Comparison of ENCODE assay signal across 9 cellular contexts in genomic region chr19:45728683-45729082, GRCh38. TPM values are rescaled to one million over a fixed set of nuclear protein-coding genes. Genes with fewer than 3 reads are reported as not detected.
DNase-seq lines count a peak whose midpoint lies in the region; ATAC-seq and TF ChIP-seq lines count a peak whose summit lies in the region.
"Not testable (repeated sequence)": the region's sequence is repeated elsewhere in the genome, so short reads cannot be mapped to it uniquely, and the experiment has no call there.
"Had no signal": no experiment of that assay in that cellular context is flagged by ENCODE, and none has a peak within 500 bp of the region (broad histone marks: within the 10 kb centered on the region; RNA-seq: fewer than 3 reads in every experiment).

No MANE protein-coding gene starts in this region.

- H4K20me1 ChIP-seq in BLaER1 treated with 17β-estradiol and CSF1 and Interleukin-3, amounts not matched to agents 10 nM and 100 nM, result peaks cover 21 to 64% (median 47%) of the 10 kb centered on the region in 11 experiments; a peak in 19 of 22 replicates
- H4K20me1 ChIP-seq in IMR-90 (ENCODE audit: insufficient read depth, low read length), result not testable (repeated sequence)

- BruUV-seq in IMR-90 (replicated peaks; lab: Mats Ljungman, UMichigan), result not testable (repeated sequence)

- H3K23ac ChIP-seq in IMR-90 (ENCODE audit: low read depth, low read length); trophoblast cell (ENCODE audit: low read length): not testable (repeated sequence)

- not testable (repeated sequence) for TF ChIP-seq RAD21 in IMR-90 (IDR thresholded peaks at IDR 0.05; ENCODE audit: low read length)

- POLR2A ChIA-PET in IMR-90 (lab: Charles Lee; ENCODE audit: unreplicated experiment), result not testable (repeated sequence)

- not testable (repeated sequence) for H3K27me3 ChIP-seq in BLaER1 treated with 17β-estradiol and CSF1 and Interleukin-3, amounts not matched to agents 10 nM and 100 nM; IMR-90 (ENCODE audit: control insufficient read depth, insufficient read depth, low read length); trophoblast cell (ENCODE audit: insufficient read depth, low read length)

- H3K9me3 Mint-ChIP-seq in activated naive CD8-positive, alpha-beta T cell (ENCODE audit: low read depth); dendritic cell treated with granulocyte-macrophage colony-stimulating factor and Interleukin-4, amounts not matched to agents 40 ng/mL and 50 ng/mL, for 4 days; memory B cell: not testable (repeated sequence)

- H3K18ac ChIP-seq in IMR-90 (ENCODE audit: low read depth, low read length); trophoblast cell (ENCODE audit: low read length): not testable (repeated sequence)

- H2AK5ac ChIP-seq in IMR-90 (ENCODE audit: low read depth, low read length); trophoblast cell (ENCODE audit: low read length): not testable (repeated sequence)

- not testable (repeated sequence) for TF ChIP-seq CTCF in IMR-90 (conservative IDR thresholded peaks at IDR 0.05; ENCODE audit: low read depth, low read length)

- 86% methylated on average over 6 of the region's 18 CpGs; no CpG with 5 or more reads in 1 of the 2 experiments for WGBS in IMR-90 (ENCODE audit: extremely low coverage in 2 of 2, insufficient read length in 1 of 2), 2 experiments
- WGBS in trophoblast cell (ENCODE audit: extremely low coverage, insufficient coverage, insufficient read length), result no CpG with 5 or more reads among the region's 18 CpGs

- H3K4me3 Mint-ChIP-seq in T-helper 17 cell; dendritic cell treated with granulocyte-macrophage colony-stimulating factor and Interleukin-4, amounts not matched to agents 40 ng/mL and 50 ng/mL, for 4 days: not testable (repeated sequence)
- peak overlapping the region; percentile 53 for H3K4me3 Mint-ChIP-seq in activated naive CD8-positive, alpha-beta T cell
- peak overlapping the region; percentile 37 for H3K4me3 Mint-ChIP-seq in memory B cell

- peaks cover 23 to 35% (median 27%) of the 10 kb centered on the region in 10 experiments for H3K4me1 ChIP-seq in BLaER1 treated with 17β-estradiol and CSF1 and Interleukin-3, amounts not matched to agents 10 nM and 100 nM
- H3K4me1 ChIP-seq in IMR-90 (ENCODE audit: control insufficient read depth, insufficient read depth, low read length); trophoblast cell (ENCODE audit: control insufficient read depth in 1 of 2, insufficient read depth in 2 of 2, low read length in 2 of 2): not testable (repeated sequence)

- not testable (repeated sequence) for TF ChIP-seq POLR2A in IMR-90 (IDR thresholded peaks at IDR 0.05; ENCODE audit: low read depth, low read length)

- not testable (repeated sequence) for H2BK15ac ChIP-seq in IMR-90 (ENCODE audit: low read depth, low read length)

- not testable (repeated sequence) for H4K91ac ChIP-seq in IMR-90 (ENCODE audit: insufficient read depth, low read depth, low read length); trophoblast cell (ENCODE audit: low read depth, low read length)

- H3K79me2 ChIP-seq in trophoblast cell (ENCODE audit: control insufficient read depth, insufficient read depth, low read length, poor library complexity), result peaks cover 12% of the 10 kb centered on the region

- not testable (repeated sequence) for H3K14ac ChIP-seq in IMR-90 (replicated peaks; ENCODE audit: low read depth, low read length); trophoblast cell (ENCODE audit: low read length)

- H3K4me1 Mint-ChIP-seq in T-helper 17 cell (peaks cover 27% of the 10 kb centered on the region), memory B cell (peaks cover 24% of the 10 kb centered on the region)
- H3K4me1 Mint-ChIP-seq in activated naive CD8-positive, alpha-beta T cell (ENCODE audit: low read depth), result peaks cover 40% of the 10 kb centered on the region
- H3K4me1 Mint-ChIP-seq in dendritic cell treated with granulocyte-macrophage colony-stimulating factor and Interleukin-4, amounts not matched to agents 40 ng/mL and 50 ng/mL, for 4 days (ENCODE audit: low read depth), result peaks cover 58% of the 10 kb centered on the region

- not testable (repeated sequence) for H3K9me3 ChIP-seq in BLaER1 treated with 17β-estradiol and CSF1 and Interleukin-3, amounts not matched to agents 10 nM and 100 nM (replicated peaks in 1 of 11); IMR-90 (ENCODE audit: control insufficient read depth, insufficient read depth, low read length); T-helper 17 cell (ENCODE audit: control insufficient read depth, low read length, poor library complexity, severe bottlenecking); trophoblast cell (ENCODE audit: insufficient read depth, low read depth, low read length)

- H3K9ac ChIP-seq in BLaER1 treated with 17β-estradiol and CSF1 and Interleukin-3, amounts not matched to agents 10 nM and 100 nM, result peak overlapping the region in 2 of 11 experiments; percentile 86 to 89; a peak in 2 of 22 replicates
- not testable (repeated sequence) for H3K9ac ChIP-seq in IMR-90 (ENCODE audit: low read depth, low read length); trophoblast cell (ENCODE audit: low read length)

- intact Hi-C loops in IMR-90 (cut with micrococcal nuclease); dendritic cell treated with granulocyte-macrophage colony-stimulating factor and Interleukin-4, amounts not matched to agents 40 ng/mL and 50 ng/mL, for 4 days (cut with micrococcal nuclease): not testable (repeated sequence)

- not testable (repeated sequence) for H3K4me3 ChIP-seq in BLaER1 treated with 17β-estradiol and CSF1 and Interleukin-3, amounts not matched to agents 10 nM and 100 nM; IMR-90 (ENCODE audit: insufficient read depth, low read depth, low read length); trophoblast cell (ENCODE audit: low read depth, low read length)

- peaks cover 38 to 63% of the 10 kb centered on the region in 2 experiments for H3K79me1 ChIP-seq in IMR-90 (ENCODE audit: low read depth in 1 of 2, low read length in 2 of 2)
- not testable (repeated sequence) for H3K79me1 ChIP-seq in trophoblast cell (ENCODE audit: low read length)

- not testable (repeated sequence) for H2BK20ac ChIP-seq in IMR-90 (ENCODE audit: low read depth, low read length)

- H4K5ac ChIP-seq in IMR-90 (ENCODE audit: low read depth, low read length), result not testable (repeated sequence)

- peak overlapping the region; percentile 39 to 98 (median 90); a peak in 19 of 22 replicates for H3K4me2 ChIP-seq in BLaER1 treated with 17β-estradiol and CSF1 and Interleukin-3, amounts not matched to agents 10 nM and 100 nM
- not testable (repeated sequence) for H3K4me2 ChIP-seq in IMR-90 (ENCODE audit: low read depth, low read length); trophoblast cell (ENCODE audit: low read length)

- CTCF ChIA-PET in IMR-90 (lab: Yijun Ruan, JAX), result not testable (repeated sequence)

- not testable (repeated sequence) for H3K56ac ChIP-seq in IMR-90 (ENCODE audit: extremely low read depth, insufficient read depth, low read length)

- not testable (repeated sequence) for H2BK5ac ChIP-seq in IMR-90 (ENCODE audit: low read depth, low read length, poor library complexity, severe bottlenecking); trophoblast cell (ENCODE audit: low read depth, low read length, poor library complexity)

- in situ Hi-C loops in IMR-90 (cut with MboI; ENCODE audit: low sequenced_read_pairs), result not testable (repeated sequence)

- not testable (repeated sequence) for H3K36me3 Mint-ChIP-seq in T-helper 17 cell (ENCODE audit: low read depth); activated naive CD8-positive, alpha-beta T cell; memory B cell
- H3K36me3 Mint-ChIP-seq in dendritic cell treated with granulocyte-macrophage colony-stimulating factor and Interleukin-4, amounts not matched to agents 40 ng/mL and 50 ng/mL, for 4 days (ENCODE audit: low read depth), result peaks cover 34% of the 10 kb centered on the region

- H3K36me3 ChIP-seq in BLaER1 treated with 17β-estradiol and CSF1 and Interleukin-3, amounts not matched to agents 10 nM and 100 nM, result peaks cover 0 to 28% (median 9%) of the 10 kb centered on the region in 11 experiments; a peak in 13 of 22 replicates
- H3K36me3 ChIP-seq in IMR-90 (ENCODE audit: control insufficient read depth, insufficient read depth, low read length); trophoblast cell (ENCODE audit: control insufficient read depth in 1 of 2, insufficient read depth in 2 of 2, low read length in 2 of 2): not testable (repeated sequence)

- not testable (repeated sequence) for H2BK12ac ChIP-seq in trophoblast cell (ENCODE audit: low read length)

- not testable (repeated sequence) for H2AK9ac ChIP-seq in IMR-90 (replicated peaks; ENCODE audit: low read depth, low read length, poor library complexity)

- H2BK120ac ChIP-seq in IMR-90 (ENCODE audit: low read depth, low read length); trophoblast cell (ENCODE audit: insufficient read depth, low read length, poor library complexity): not testable (repeated sequence)

- H2AFZ ChIP-seq in IMR-90 (replicated peaks; ENCODE audit: low read length, poor library complexity); trophoblast cell (ENCODE audit: insufficient read depth, low read length, poor library complexity): not testable (repeated sequence)

- not testable (repeated sequence) for H3K9me1 ChIP-seq in IMR-90 (ENCODE audit: insufficient read depth, low read length)

- ATAC-seq in IMR-90 (ENCODE audit: low read depth); T-helper 17 cell; memory B cell (ENCODE audit: low read depth): not testable (repeated sequence)

- dilution Hi-C loops in IMR-90 (cut with HindIII; ENCODE audit: low sequenced_read_pairs, unreplicated experiment), result not testable (repeated sequence)

- H3K27ac ChIP-seq in BLaER1 treated with 17β-estradiol and CSF1 and Interleukin-3, amounts not matched to agents 10 nM and 100 nM; IMR-90 (ENCODE audit: insufficient read depth, low read length); trophoblast cell (ENCODE audit: low read depth, low read length): not testable (repeated sequence)

- not testable (repeated sequence) for H4K8ac ChIP-seq in IMR-90 (ENCODE audit: low read depth in 2 of 2, low read length in 2 of 2); trophoblast cell (ENCODE audit: low read depth, low read length)

- H3K27me3 Mint-ChIP-seq in T-helper 17 cell; activated naive CD8-positive, alpha-beta T cell; dendritic cell treated with granulocyte-macrophage colony-stimulating factor and Interleukin-4, amounts not matched to agents 40 ng/mL and 50 ng/mL, for 4 days; memory B cell: not testable (repeated sequence)

- H3K27ac Mint-ChIP-seq in T-helper 17 cell, result peak overlapping the region; percentile 75
- not testable (repeated sequence) for H3K27ac Mint-ChIP-seq in activated naive CD8-positive, alpha-beta T cell; memory B cell
- peak overlapping the region; percentile 6 for H3K27ac Mint-ChIP-seq in dendritic cell treated with granulocyte-macrophage colony-stimulating factor and Interleukin-4, amounts not matched to agents 40 ng/mL and 50 ng/mL, for 4 days

- not testable (repeated sequence) for DNase-seq in IMR-90; T-helper 17 cell; memory B cell (ENCODE audit: low spot score in 2 of 2)
- peak; percentile 89 to 90 for DNase-seq in trophoblast cell

- H3K4ac ChIP-seq in IMR-90 (ENCODE audit: low read depth, low read length), result not testable (repeated sequence)
- peak overlapping the region; percentile 27 for H3K4ac ChIP-seq in trophoblast cell (ENCODE audit: low read depth, low read length)

- H4K12ac ChIP-seq in trophoblast cell (ENCODE audit: low read depth, low read length), result not testable (repeated sequence)

RNA-seq across cellular contexts. Expression of gene FBXO46, which starts 2.0 kb away (rescaled TPM):
- total RNA-seq in IMR-90 (2012; rRNA removed) (2.2 and 3.0 TPM in 2 replicates), T-helper 17 cell (10 to 100 TPM; 19.4 to 23.2 TPM)
- 6.8 and 7.0 TPM in 2 replicates for polyA plus RNA-seq in IMR-90 (2012; rRNA removed)
- polyA plus RNA-seq in IMR-90 (2012; cell fraction: cytosol; rRNA removed), result 4.4 and 7.9 TPM in 2 replicates
- 15.3 and 29.9 TPM in 2 replicates for polyA plus RNA-seq in IMR-90 (2012; cell fraction: nucleus; rRNA removed; ENCODE audit: low replicate concordance)
- 21.9 and 23.0 TPM in 2 replicates for polyA plus RNA-seq in trophoblast cell (2013)

RNA-seq across cellular contexts. Expression of gene MEIOSIN, which starts 4.6 kb away (rescaled TPM):
- total RNA-seq in IMR-90 (2012; rRNA removed) (not detected in 2 replicates), T-helper 17 cell (not detected)
- polyA plus RNA-seq in IMR-90 (2012; rRNA removed), result not detected in 2 replicates
- polyA plus RNA-seq in IMR-90 (2012; cell fraction: cytosol; rRNA removed), result not detected in 2 replicates
- polyA plus RNA-seq in IMR-90 (2012; cell fraction: nucleus; rRNA removed; ENCODE audit: low replicate concordance), result not detected in 2 replicates
- 0.01 and 0.03 TPM in 2 replicates for polyA plus RNA-seq in trophoblast cell (2013)
- total RNA-seq: A172, H7 had no signal

RNA-seq across cellular contexts. Expression of gene QPCTL, which starts 36.2 kb away (rescaled TPM):
- total RNA-seq in IMR-90 (2012; rRNA removed), result 6.6 and 7.8 TPM in 2 replicates
- polyA plus RNA-seq in IMR-90 (2012; rRNA removed), result 11.5 and 12.1 TPM in 2 replicates
- polyA plus RNA-seq in IMR-90 (2012; cell fraction: cytosol; rRNA removed), result 7.4 and 10.5 TPM in 2 replicates
- 14.3 and 20.0 TPM in 2 replicates for polyA plus RNA-seq in IMR-90 (2012; cell fraction: nucleus; rRNA removed; ENCODE audit: low replicate concordance)
- 10 to 100 TPM in 1 of 2 donors, 1 to 10 TPM in 1; 7.1 to 13.2 TPM for total RNA-seq in T-helper 17 cell
- 10.0 and 10.1 TPM in 2 replicates for polyA plus RNA-seq in trophoblast cell (2013)

RNA-seq across cellular contexts. Expression of gene SNRPD2, which starts 36.9 kb away (rescaled TPM):
- total RNA-seq in IMR-90 (2012; rRNA removed) (877 and 974 TPM in 2 replicates), T-helper 17 cell (100 to 1,000 TPM; 333 to 339 TPM)
- 587 and 623 TPM in 2 replicates for polyA plus RNA-seq in IMR-90 (2012; rRNA removed)
- 388 and 831 TPM in 2 replicates for polyA plus RNA-seq in IMR-90 (2012; cell fraction: cytosol; rRNA removed)
- 88.5 and 316 TPM in 2 replicates for polyA plus RNA-seq in IMR-90 (2012; cell fraction: nucleus; rRNA removed; ENCODE audit: low replicate concordance)
- 1,318 and 1,337 TPM in 2 replicates for polyA plus RNA-seq in trophoblast cell (2013)

RNA-seq across cellular contexts. Expression of gene SIX5, which starts 40.4 kb away (rescaled TPM):
- total RNA-seq in IMR-90 (2012; rRNA removed) (0.90 and 1.4 TPM in 2 replicates), T-helper 17 cell (under 1 TPM; 0.42 to 0.44 TPM)
- polyA plus RNA-seq in IMR-90 (2012; rRNA removed), result 15.5 TPM in 2 replicates
- 11.5 and 18.1 TPM in 2 replicates for polyA plus RNA-seq in IMR-90 (2012; cell fraction: cytosol; rRNA removed)
- polyA plus RNA-seq in IMR-90 (2012; cell fraction: nucleus; rRNA removed; ENCODE audit: low replicate concordance), result 24.5 and 68.5 TPM in 2 replicates
- polyA plus RNA-seq in trophoblast cell (2013), result 15.7 and 16.4 TPM in 2 replicates
